ENCODE assay signal across 8 cellular contexts in the genomic region with DNA sequence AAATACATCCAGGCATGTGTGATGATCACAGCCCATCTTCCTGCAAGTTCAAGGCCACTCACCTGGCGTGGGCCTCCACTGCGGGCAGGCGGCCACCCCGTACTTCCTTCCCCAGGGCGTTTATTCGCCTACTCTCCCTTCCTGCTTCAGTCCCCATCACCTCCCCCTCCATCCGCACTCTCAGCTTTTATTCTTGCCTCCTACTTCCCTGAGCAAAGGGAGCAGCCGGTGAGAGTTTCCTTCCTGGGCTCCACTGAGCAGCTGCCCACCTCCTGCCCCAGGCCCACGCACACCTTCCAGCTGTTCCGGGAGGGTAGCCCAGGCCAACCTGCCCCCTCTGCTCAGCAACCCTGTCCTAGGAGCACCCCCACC.
"Had no signal": no experiment of that assay in that cellular context is flagged by ENCODE, and none has a peak within 500 bp of the region (broad histone marks: within the 10 kb centered on the region; RNA-seq: fewer than 3 reads in every experiment).

No MANE protein-coding gene starts in this region.

- DNase-seq: activated CD4-positive, alpha-beta T cell treated with anti-CD3 and anti-CD28 coated beads for 1 hour; anterior cingulate cortex; retina had no signal

- H3K4me3 ChIP-seq: breast epithelium, esophagus muscularis mucosa, ovary, smooth muscle cell, tibial nerve had no signal

- H3K4me2 ChIP-seq: smooth muscle cell had no signal

- H3K27ac ChIP-seq: breast epithelium, esophagus muscularis mucosa, ovary, tibial nerve had no signal

- H3K9me3 ChIP-seq: breast epithelium, esophagus muscularis mucosa, ovary, tibial nerve had no signal

- H3K27me3 ChIP-seq: breast epithelium, esophagus muscularis mucosa, ovary, tibial nerve had no signal

- H3K4me1 ChIP-seq: breast epithelium had no signal

- H3K36me3 ChIP-seq: breast epithelium, esophagus muscularis mucosa, ovary, tibial nerve had no signal
